7 cellular contexts compared by ENCODE assay signal in the genomic region with DNA sequence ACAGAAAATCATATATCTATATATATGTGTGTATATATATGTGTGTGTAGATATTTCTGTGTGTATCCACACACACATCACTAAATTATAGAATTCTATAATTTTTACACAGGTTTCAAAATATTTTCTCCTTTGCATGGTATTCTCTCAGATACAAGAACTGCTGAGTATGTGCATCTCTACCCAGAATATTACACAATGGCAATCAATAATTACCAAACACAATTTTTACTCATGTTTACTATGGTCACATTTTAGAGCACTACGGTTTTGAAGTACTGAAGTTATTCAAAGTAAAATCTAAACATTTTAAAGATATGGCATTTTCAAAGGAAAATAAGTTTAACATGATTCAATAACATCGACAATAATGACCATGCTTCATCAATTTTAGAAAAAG.
"Had no signal": no experiment of that assay in that cellular context is flagged by ENCODE, and none has a peak within 500 bp of the region (broad histone marks: within the 10 kb centered on the region; RNA-seq: fewer than 3 reads in every experiment).

No MANE protein-coding gene starts in this region.

- H3K4me3 ChIP-seq: K562 had no signal

- H3K9me3 Mint-ChIP-seq: IgD-negative memory B cell had no signal

- ATAC-seq: K562 had no signal

- H3K4me1 Mint-ChIP-seq: IgD-negative memory B cell had no signal

- H3K36me3 Mint-ChIP-seq: IgD-negative memory B cell had no signal

- H3K27me3 Mint-ChIP-seq: IgD-negative memory B cell had no signal

- H3K27ac ChIP-seq: HL-60 had no signal

- FAIRE-seq: HTR-8/SVneo, K562 had no signal

- H3K4me3 Mint-ChIP-seq: IgD-negative memory B cell had no signal

- DNase-seq: IMR-90, KBM-7, KG1 had no signal

- H3K27ac Mint-ChIP-seq: IgD-negative memory B cell had no signal
